ENCODE assay signal across 1 cellular context in genomic region chr20:63554361-63555278, GRCh38.
TF ChIP-seq lines count a peak whose summit lies in the region.

No MANE protein-coding gene starts in this region.

TF ChIP-seq in H1, 55 proteins besides CTCF, POLR2A, EP300 and RAD21:
- peak; percentile 14 for TF ChIP-seq KDM4A (IDR thresholded peaks at IDR 0.05; ENCODE audit: low read depth, low read length, severe bottlenecking)
- no peak for TF ChIP-seq SIRT6 (IDR thresholded peaks at IDR 0.05; ENCODE audit: low read length)
- TF ChIP-seq ZNF274 (IDR thresholded peaks at IDR 0.05; ENCODE audit: borderline replicate concordance, extremely low read depth, low read length), result no peak
- no peak for TF ChIP-seq BRCA1 (IDR thresholded peaks at IDR 0.05; ENCODE audit: low read depth, low read length)
